Comparison of ENCODE assay signal across 7 cellular contexts in genomic region chr12:8229486-8229885, GRCh38. TPM values are rescaled to one million over a fixed set of nuclear protein-coding genes. Genes with fewer than 3 reads are reported as not detected.
"Had no signal": no experiment of that assay in that cellular context is flagged by ENCODE, and none has a peak within 500 bp of the region (broad histone marks: within the 10 kb centered on the region; RNA-seq: fewer than 3 reads in every experiment).

No MANE protein-coding gene starts in this region.

RNA-seq across cellular contexts. Expression of gene FAM90A1, which starts 2.1 kb away (rescaled TPM):
- total RNA-seq: activated B cell treated with CpG ODN at 0.5 μM for 24 hours; astrocyte; bronchial epithelial cell; cardiac septum; dermis blood vessel endothelial cell; endothelial cell of umbilical vein; T-helper 1 cell treated with Interleukin-12 subunit alpha and Interleukin-12 subunit beta and Interleukin-4 antibody, amounts not matched to agents 30 ng/mL and 1 ng/mL, for 36 hours had no signal
